ENCODE assay signal across 1 cellular context in genomic region chr4:155602351-155603140, GRCh38.
TF ChIP-seq lines count a peak whose summit lies in the region.

No MANE protein-coding gene starts in this region.

TF ChIP-seq in GM12878, 131 proteins besides CTCF, POLR2A, EP300 and RAD21:
- TF ChIP-seq ZNF274 (IDR thresholded peaks at IDR 0.05; ENCODE audit: insufficient read depth, insufficient read length) (no peak), IRF3 (IDR thresholded peaks at IDR 0.05) (no peak), NR2F1 (conservative IDR thresholded peaks at IDR 0.05) (no peak), POLR2AphosphoS5 (IDR thresholded peaks at IDR 0.05; ENCODE audit: low read length) (no peak), CREB1 (IDR thresholded peaks at IDR 0.05; ENCODE audit: low read depth) (no peak), ZBTB11 (CRISPR knock-in tag; IDR thresholded peaks at IDR 0.05) (no peak), ATF2 (IDR thresholded peaks at IDR 0.05; ENCODE audit: low read length) (no peak), CHD1 (IDR thresholded peaks at IDR 0.05; ENCODE audit: low read depth, low read length) (no peak)
